In the genomic region with DNA sequence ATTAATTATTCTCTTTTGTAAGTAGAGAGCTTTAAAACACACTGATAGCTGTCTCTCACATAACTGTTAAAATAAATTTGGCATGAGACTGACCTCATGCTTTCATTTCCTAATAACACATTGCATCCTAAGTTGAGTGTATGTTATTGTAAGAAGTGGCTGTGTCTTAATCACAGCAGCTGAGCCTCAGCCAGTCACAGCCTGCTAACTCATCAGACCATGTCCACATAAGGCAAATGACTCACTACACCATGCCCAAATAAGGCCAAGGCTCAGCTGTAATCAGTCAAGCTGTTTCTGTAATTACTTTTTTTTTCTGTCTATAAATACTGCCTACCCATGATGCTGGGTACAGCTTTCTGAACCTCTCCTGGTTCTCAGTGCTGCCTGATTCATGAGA, we compare ENCODE assay signal across 12 cellular contexts.
DNase-seq lines count a peak whose midpoint lies in the region; ATAC-seq, FAIRE-seq and TF ChIP-seq lines count a peak whose summit lies in the region.
"Had no signal": no experiment of that assay in that cellular context is flagged by ENCODE, and none has a peak within 500 bp of the region (broad histone marks: within the 10 kb centered on the region; RNA-seq: fewer than 3 reads in every experiment).

No MANE protein-coding gene starts in this region.

- H3K27me3 ChIP-seq in right atrium auricular region = no peaks in the 10 kb centered on the region
- H3K27me3 ChIP-seq in bronchial epithelial cell (ENCODE audit: control insufficient read depth, insufficient read depth, low read length) = no peaks in the 10 kb centered on the region
- H3K27me3 ChIP-seq: tibial artery had no signal

- ATAC-seq in left cardiac atrium = peak; percentile 53 to 80
- no peak for ATAC-seq in activated CD8-positive, alpha-beta T cell treated with anti-CD3 and anti-CD28 coated beads for 36 hours

- no peak overlapping the region for H3K4me3 Mint-ChIP-seq in activated CD8-positive, alpha-beta T cell treated with anti-CD3 and anti-CD28 coated beads for 36 hours
- H3K4me3 Mint-ChIP-seq: activated naive CD4-positive, alpha-beta T cell treated with anti-CD3 and anti-CD28 coated beads, Interleukin-2, amount 10 ng/mL, durations not matched to agents 7 days and 5 days had no signal

- FAIRE-seq in bronchial epithelial cell (lab: Jason Lieb, UNC) = no peak
- FAIRE-seq in frontal cortex (lab: Jason Lieb, UNC) = no peak

- H3K27me3 Mint-ChIP-seq in activated CD8-positive, alpha-beta T cell treated with anti-CD3 and anti-CD28 coated beads for 36 hours = no peaks in the 10 kb centered on the region
- H3K27me3 Mint-ChIP-seq: activated naive CD4-positive, alpha-beta T cell treated with anti-CD3 and anti-CD28 coated beads, Interleukin-2, amount 10 ng/mL, durations not matched to agents 7 days and 5 days had no signal

- H3K36me3 Mint-ChIP-seq in activated CD8-positive, alpha-beta T cell treated with anti-CD3 and anti-CD28 coated beads for 36 hours (ENCODE audit: low read depth) = no peaks in the 10 kb centered on the region
- H3K36me3 Mint-ChIP-seq: activated naive CD4-positive, alpha-beta T cell treated with anti-CD3 and anti-CD28 coated beads, Interleukin-2, amount 10 ng/mL, durations not matched to agents 7 days and 5 days had no signal

- no peak overlapping the region for H3K27ac Mint-ChIP-seq in activated CD8-positive, alpha-beta T cell treated with anti-CD3 and anti-CD28 coated beads for 36 hours
- H3K27ac Mint-ChIP-seq: activated naive CD4-positive, alpha-beta T cell treated with anti-CD3 and anti-CD28 coated beads, Interleukin-2, amount 10 ng/mL, durations not matched to agents 7 days and 5 days had no signal

- DNase-seq in left cardiac atrium = no peak
- DNase-seq in right atrium auricular region (ENCODE audit: low spot score) = no peak
- DNase-seq in HK-2 (ENCODE audit: unreplicated experiment) = peak; percentile 30
- peak; percentile 25 for DNase-seq in bronchial epithelial cell (ENCODE audit: low read depth)
- DNase-seq in frontal cortex (ENCODE audit: low spot score in 2 of 2) = no peak
- DNase-seq in medulla oblongata (ENCODE audit: extremely low spot score) = no peak
- DNase-seq in cardiac septum (ENCODE audit: low spot score) = no peak
- DNase-seq in activated CD8-positive, alpha-beta T cell treated with anti-CD3 and anti-CD28 coated beads for 36 hours = no peak
- DNase-seq: activated naive CD4-positive, alpha-beta T cell treated with anti-CD3 and anti-CD28 coated beads, Interleukin-2, amount 10 ng/mL, durations not matched to agents 7 days and 5 days; NCI-H226; tibial artery had no signal

- intact Hi-C loops in left cardiac atrium (cut with DNase I) (no loop called here), cardiac septum (cut with DNase I) (no loop called here)
- intact Hi-C loops in activated CD8-positive, alpha-beta T cell treated with anti-CD3 and anti-CD28 coated beads for 36 hours (cut with micrococcal nuclease) = no loop called here

- H3K9me3 ChIP-seq in right atrium auricular region = no peaks in the 10 kb centered on the region
- H3K9me3 ChIP-seq: tibial artery had no signal

- H3K4me1 ChIP-seq in right atrium auricular region = no peaks in the 10 kb centered on the region
- H3K4me1 ChIP-seq: tibial artery had no signal

- H3K4me1 Mint-ChIP-seq in activated CD8-positive, alpha-beta T cell treated with anti-CD3 and anti-CD28 coated beads for 36 hours (ENCODE audit: low read depth) = no peaks in the 10 kb centered on the region
- H3K4me1 Mint-ChIP-seq: activated naive CD4-positive, alpha-beta T cell treated with anti-CD3 and anti-CD28 coated beads, Interleukin-2, amount 10 ng/mL, durations not matched to agents 7 days and 5 days had no signal

- TF ChIP-seq CTCF in right atrium auricular region (IDR thresholded peaks at IDR 0.05) (no peak), bronchial epithelial cell (IDR thresholded peaks at IDR 0.05; ENCODE audit: insufficient read depth, low read length, severe bottlenecking) (no peak)
- no peak for TF ChIP-seq CTCF in activated CD8-positive, alpha-beta T cell treated with anti-CD3 and anti-CD28 coated beads for 36 hours (IDR thresholded peaks at IDR 0.05)

- POLR2A ChIA-PET in activated CD8-positive, alpha-beta T cell treated with anti-CD3 and anti-CD28 coated beads for 36 hours (lab: Charles Lee) = no interaction called here

- CTCF ChIA-PET in activated CD8-positive, alpha-beta T cell treated with anti-CD3 and anti-CD28 coated beads for 36 hours (lab: Charles Lee) = no interaction called here

- H3K27ac ChIP-seq in right atrium auricular region = no peak overlapping the region
- H3K27ac ChIP-seq: epithelial cell of prostate, tibial artery had no signal

- H3K36me3 ChIP-seq in right atrium auricular region (no peaks in the 10 kb centered on the region), bronchial epithelial cell (ENCODE audit: control insufficient read depth, insufficient read depth, low read length) (no peaks in the 10 kb centered on the region)
- H3K36me3 ChIP-seq: tibial artery had no signal

- no peak overlapping the region for H3K4me3 ChIP-seq in right atrium auricular region
- H3K4me3 ChIP-seq in bronchial epithelial cell (ENCODE audit: low read depth, low read length) = no peak overlapping the region
- H3K4me3 ChIP-seq: tibial artery had no signal

- H3K9me3 Mint-ChIP-seq in activated CD8-positive, alpha-beta T cell treated with anti-CD3 and anti-CD28 coated beads for 36 hours = peaks cover 6% of the 10 kb centered on the region

Comparison
In these comparisons a context has a peak if more than half of its experiments do, and no peak if none do; other contexts are left out.
1. DNase-seq: peak in HK-2 (single experiment) and bronchial epithelial cell (single experiment); none in left cardiac atrium (single experiment), right atrium auricular region (single experiment), frontal cortex (0 of 2), medulla oblongata (single experiment), cardiac septum (single experiment) and activated CD8-positive, alpha-beta T cell treated with anti-CD3 and anti-CD28 coated beads for 36 hours (single experiment).